ENCODE assay signal across 2 cellular contexts in genomic region chr4:121794505-121795192, GRCh38.
TF ChIP-seq lines count a peak whose summit lies in the region.

No MANE protein-coding gene starts in this region.

TF ChIP-seq in IMR-90, 13 proteins besides CTCF, POLR2A, EP300 and RAD21:
- TF ChIP-seq, protein P1, sequence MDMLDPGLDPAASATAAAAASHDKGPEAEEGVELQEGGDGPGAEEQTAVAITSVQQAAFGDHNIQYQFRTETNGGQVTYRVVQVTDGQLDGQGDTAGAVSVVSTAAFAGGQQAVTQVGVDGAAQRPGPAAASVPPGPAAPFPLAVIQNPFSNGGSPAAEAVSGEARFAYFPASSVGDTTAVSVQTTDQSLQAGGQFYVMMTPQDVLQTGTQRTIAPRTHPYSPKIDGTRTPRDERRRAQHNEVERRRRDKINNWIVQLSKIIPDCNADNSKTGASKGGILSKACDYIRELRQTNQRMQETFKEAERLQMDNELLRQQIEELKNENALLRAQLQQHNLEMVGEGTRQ (IDR thresholded peaks at IDR 0.05; ENCODE audit: low read depth, low read length): no peak
- TF ChIP-seq CHD1 (IDR thresholded peaks at IDR 0.05; ENCODE audit: low read depth, low read length) (no peak), NFE2L2 (IDR thresholded peaks at IDR 0.05; ENCODE audit: low read depth, low read length) (no peak), MAFK (IDR thresholded peaks at IDR 0.05; ENCODE audit: low read depth, low read length) (no peak), MAZ (IDR thresholded peaks at IDR 0.05; ENCODE audit: borderline replicate concordance, low read depth, low read length) (no peak), RCOR1 (IDR thresholded peaks at IDR 0.05; ENCODE audit: insufficient replicate concordance, low read length) (no peak), CEBPB (IDR thresholded peaks at IDR 0.05; ENCODE audit: low read depth, low read length) (no peak), MXI1 (IDR thresholded peaks at IDR 0.05; ENCODE audit: borderline replicate concordance, low read depth, low read length) (no peak), BHLHE40 (IDR thresholded peaks at IDR 0.05; ENCODE audit: low read depth, low read length) (no peak), SMC3 (IDR thresholded peaks at IDR 0.05; ENCODE audit: low read depth, low read length) (no peak), RFX5 (IDR thresholded peaks at IDR 0.05; ENCODE audit: low read depth, low read length) (no peak), ELK1 (IDR thresholded peaks at IDR 0.05; ENCODE audit: borderline replicate concordance, low read depth, low read length) (no peak), FOS (IDR thresholded peaks at IDR 0.05; ENCODE audit: low read depth, low read length) (no peak)

TF ChIP-seq in K562, 482 proteins besides CTCF, POLR2A, EP300 and RAD21 (continues in another document):
- TF ChIP-seq NR2F6 (CRISPR knock-in tag; IDR thresholded peaks at IDR 0.05) (no peak), ZKSCAN1 (IDR thresholded peaks at IDR 0.05; ENCODE audit: low read depth, low read length) (no peak), SMARCA4 (IDR thresholded peaks at IDR 0.05) (peak; percentile 97), HDAC3 (IDR thresholded peaks at IDR 0.05; ENCODE audit: borderline replicate concordance, partially characterized antibody) (peak; percentile 90), HES1 (IDR thresholded peaks at IDR 0.05; ENCODE audit: low read depth) (peak; percentile 57; the same call in 1 of the 2 replicates), ZNF174 (CRISPR knock-in tag; IDR thresholded peaks at IDR 0.05) (no peak), CHD2 (IDR thresholded peaks at IDR 0.05; ENCODE audit: low read depth, low read length) (no peak), NFE2 (IDR thresholded peaks at IDR 0.05; ENCODE audit: low read depth) (peak; percentile 38; the same call in 1 of the 2 replicates), PHB2 (IDR thresholded peaks at IDR 0.05; ENCODE audit: low read depth) (peak; percentile 87), ATF1 (CRISPR knock-in tag; IDR thresholded peaks at IDR 0.05) (no peak), ATF1 (tag; IDR thresholded peaks at IDR 0.05) (peak; percentile 44), STAT6 (CRISPR knock-in tag; IDR thresholded peaks at IDR 0.05) (no peak), FIP1L1 (IDR thresholded peaks at IDR 0.05; ENCODE audit: low read depth, low read length, poor library complexity, severe bottlenecking) (no peak), ZNF277 (CRISPR knock-in tag; IDR thresholded peaks at IDR 0.05; ENCODE audit: borderline replicate concordance) (no peak), CC2D1A (IDR thresholded peaks at IDR 0.05) (peak; percentile 92), ZNF444 (CRISPR knock-in tag; IDR thresholded peaks at IDR 0.05) (no peak), RBM22 (IDR thresholded peaks at IDR 0.05; ENCODE audit: low read depth, low read length, poor library complexity, severe bottlenecking) (no peak), ELK3 (CRISPR knock-in tag; IDR thresholded peaks at IDR 0.05) (peak; percentile 6; the same call in 1 of the 2 replicates), ARID1B (IDR thresholded peaks at IDR 0.05) (peak; percentile 99), CBX1 (IDR thresholded peaks at IDR 0.05; ENCODE audit: low read depth) (no peak), PBX2 (CRISPR knock-in tag; IDR thresholded peaks at IDR 0.05; ENCODE audit: low read depth) (no peak), PBX2 (tag; conservative IDR thresholded peaks at IDR 0.05; ENCODE audit: low read depth) (peak; percentile 86), GTF2A2 (tag; IDR thresholded peaks at IDR 0.05) (no peak), ZNF212 (CRISPR knock-in tag; IDR thresholded peaks at IDR 0.05) (peak; percentile 74; the same call in 1 of the 2 replicates), MEF2A (IDR thresholded peaks at IDR 0.05; ENCODE audit: control insufficient read depth, low read depth, low read length) (0 out of 2 replicates have a peak, but pooled peaks have one; percentile 26), NONO (IDR thresholded peaks at IDR 0.05; ENCODE audit: low read depth in 2 of 2, low read length in 1 of 2) (peak in 1 of 2 experiments; percentile 59; a peak in 1 of 4 replicates), FOSL1 (tag; conservative IDR thresholded peaks at IDR 0.05) (peak; percentile 67), TEAD1 (CRISPR knock-in tag; IDR thresholded peaks at IDR 0.05) (peak in 1 of 2 experiments; percentile 67; a peak in 1 of 4 replicates), ELF2 (CRISPR knock-in tag; IDR thresholded peaks at IDR 0.05) (no peak), NBN (IDR thresholded peaks at IDR 0.05; ENCODE audit: low read depth) (peak; percentile 80), ZNF77 (CRISPR knock-in tag; IDR thresholded peaks at IDR 0.05) (no peak), GABPA (tag; conservative IDR thresholded peaks at IDR 0.05; ENCODE audit: low read depth) (no peak), GMEB1 (CRISPR knock-in tag; IDR thresholded peaks at IDR 0.05) (0 out of 2 replicates have a peak, but pooled peaks have one; percentile 15), JUN (IDR thresholded peaks at IDR 0.05; ENCODE audit: borderline replicate concordance, low read depth, low read length) (0 out of 2 replicates have a peak, but pooled peaks have one; percentile 48), JUN (CRISPR knock-in tag; IDR thresholded peaks at IDR 0.05; ENCODE audit: borderline replicate concordance) (no peak), ARNT (IDR thresholded peaks at IDR 0.05) (peak; percentile 73 to 80; a peak in 2 of 4 replicates), ZBED1 (IDR thresholded peaks at IDR 0.05) (peak; percentile 78; the same call in 1 of the 2 replicates), NEUROD1 (IDR thresholded peaks at IDR 0.05; ENCODE audit: borderline replicate concordance, low read depth, low read length, partially characterized antibody) (peak; percentile 29), FOXK2 (conservative IDR thresholded peaks at IDR 0.05 in 1 of 2, IDR thresholded peaks at IDR 0.05 in 1 of 2; ENCODE audit: low read depth in 2 of 2) (peak; percentile 76 to 86; a peak in 3 of 4 replicates), CAMTA2 (CRISPR knock-in tag; conservative IDR thresholded peaks at IDR 0.05) (no peak), DPF2 (IDR thresholded peaks at IDR 0.05) (peak; percentile 97), HDAC1 (IDR thresholded peaks at IDR 0.05) (peak; percentile 76 to 93; a peak in 3 of 4 replicates), CBX3 (IDR thresholded peaks at IDR 0.05; ENCODE audit: borderline replicate concordance in 1 of 2, low read length in 2 of 2) (peak in 1 of 2 experiments; percentile 81; a peak in 2 of 3 replicates), TAF9B (IDR thresholded peaks at IDR 0.05; ENCODE audit: partially characterized antibody) (no peak), HEY1 (CRISPR knock-in tag; IDR thresholded peaks at IDR 0.05; ENCODE audit: borderline replicate concordance) (no peak)
- TF ChIP-seq, protein P2, sequence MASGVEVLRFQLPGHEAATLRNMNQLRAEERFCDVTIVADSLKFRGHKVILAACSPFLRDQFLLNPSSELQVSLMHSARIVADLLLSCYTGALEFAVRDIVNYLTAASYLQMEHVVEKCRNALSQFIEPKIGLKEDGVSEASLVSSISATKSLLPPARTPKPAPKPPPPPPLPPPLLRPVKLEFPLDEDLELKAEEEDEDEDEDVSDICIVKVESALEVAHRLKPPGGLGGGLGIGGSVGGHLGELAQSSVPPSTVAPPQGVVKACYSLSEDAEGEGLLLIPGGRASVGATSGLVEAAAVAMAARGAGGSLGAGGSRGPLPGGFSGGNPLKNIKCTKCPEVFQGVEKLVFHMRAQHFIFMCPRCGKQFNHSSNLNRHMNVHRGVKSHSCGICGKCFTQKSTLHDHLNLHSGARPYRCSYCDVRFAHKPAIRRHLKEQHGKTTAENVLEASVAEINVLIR (CRISPR knock-in tag; IDR thresholded peaks at IDR 0.05): 0 out of 2 replicates have a peak, but pooled peaks have one; percentile 19
- TF ChIP-seq, protein P3, sequence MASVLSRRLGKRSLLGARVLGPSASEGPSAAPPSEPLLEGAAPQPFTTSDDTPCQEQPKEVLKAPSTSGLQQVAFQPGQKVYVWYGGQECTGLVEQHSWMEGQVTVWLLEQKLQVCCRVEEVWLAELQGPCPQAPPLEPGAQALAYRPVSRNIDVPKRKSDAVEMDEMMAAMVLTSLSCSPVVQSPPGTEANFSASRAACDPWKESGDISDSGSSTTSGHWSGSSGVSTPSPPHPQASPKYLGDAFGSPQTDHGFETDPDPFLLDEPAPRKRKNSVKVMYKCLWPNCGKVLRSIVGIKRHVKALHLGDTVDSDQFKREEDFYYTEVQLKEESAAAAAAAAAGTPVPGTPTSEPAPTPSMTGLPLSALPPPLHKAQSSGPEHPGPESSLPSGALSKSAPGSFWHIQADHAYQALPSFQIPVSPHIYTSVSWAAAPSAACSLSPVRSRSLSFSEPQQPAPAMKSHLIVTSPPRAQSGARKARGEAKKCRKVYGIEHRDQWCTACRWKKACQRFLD (CRISPR knock-in tag; IDR thresholded peaks at IDR 0.05): peak; percentile 38; the same call in 1 of the 2 replicates
- TF ChIP-seq, protein P4, sequence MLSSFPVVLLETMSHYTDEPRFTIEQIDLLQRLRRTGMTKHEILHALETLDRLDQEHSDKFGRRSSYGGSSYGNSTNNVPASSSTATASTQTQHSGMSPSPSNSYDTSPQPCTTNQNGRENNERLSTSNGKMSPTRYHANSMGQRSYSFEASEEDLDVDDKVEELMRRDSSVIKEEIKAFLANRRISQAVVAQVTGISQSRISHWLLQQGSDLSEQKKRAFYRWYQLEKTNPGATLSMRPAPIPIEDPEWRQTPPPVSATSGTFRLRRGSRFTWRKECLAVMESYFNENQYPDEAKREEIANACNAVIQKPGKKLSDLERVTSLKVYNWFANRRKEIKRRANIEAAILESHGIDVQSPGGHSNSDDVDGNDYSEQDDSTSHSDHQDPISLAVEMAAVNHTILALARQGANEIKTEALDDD (IDR thresholded peaks at IDR 0.05): peak; percentile 99
